1 cellular context compared by ENCODE assay signal in the genomic region with DNA sequence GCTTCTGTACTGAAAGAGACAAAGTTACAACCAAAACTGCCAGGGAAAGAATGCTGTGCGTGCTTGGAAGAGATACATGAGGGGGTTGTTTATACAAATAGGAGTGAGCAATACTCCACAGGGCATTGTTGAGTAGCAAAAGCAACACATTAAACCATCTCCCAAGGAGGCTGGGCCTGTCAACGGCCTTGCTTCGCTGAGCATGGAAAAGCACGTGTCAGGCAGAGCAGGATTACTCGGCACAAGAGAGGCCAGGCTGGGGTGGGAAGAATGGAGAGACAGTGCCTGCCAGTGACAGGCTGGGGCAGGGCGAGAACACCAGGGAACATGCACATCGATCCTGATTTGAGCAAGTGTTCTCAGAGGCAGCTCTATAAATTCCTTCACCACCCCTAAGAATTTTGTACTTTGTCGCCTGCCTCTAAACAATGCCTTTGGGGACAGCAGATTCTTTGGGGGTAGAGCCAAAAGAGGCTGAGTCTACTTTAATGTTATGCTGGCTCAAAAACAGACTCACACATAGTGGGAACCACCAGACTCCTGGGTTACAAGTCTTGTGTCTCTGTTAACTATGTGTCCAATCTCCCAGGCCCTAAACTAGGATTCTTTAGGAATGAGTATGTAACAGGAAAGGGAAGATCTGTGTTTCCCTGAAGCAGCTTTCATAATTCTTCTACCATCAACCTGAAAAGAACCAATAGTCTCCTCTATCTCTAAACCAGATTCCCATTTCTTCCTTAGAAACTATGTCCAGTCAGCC.
TF ChIP-seq lines count a peak whose summit lies in the region.

No MANE protein-coding gene starts in this region.

TF ChIP-seq in GM23338, 12 proteins besides CTCF, POLR2A, EP300 and RAD21 (continued from another document):
- TF ChIP-seq, protein P1, sequence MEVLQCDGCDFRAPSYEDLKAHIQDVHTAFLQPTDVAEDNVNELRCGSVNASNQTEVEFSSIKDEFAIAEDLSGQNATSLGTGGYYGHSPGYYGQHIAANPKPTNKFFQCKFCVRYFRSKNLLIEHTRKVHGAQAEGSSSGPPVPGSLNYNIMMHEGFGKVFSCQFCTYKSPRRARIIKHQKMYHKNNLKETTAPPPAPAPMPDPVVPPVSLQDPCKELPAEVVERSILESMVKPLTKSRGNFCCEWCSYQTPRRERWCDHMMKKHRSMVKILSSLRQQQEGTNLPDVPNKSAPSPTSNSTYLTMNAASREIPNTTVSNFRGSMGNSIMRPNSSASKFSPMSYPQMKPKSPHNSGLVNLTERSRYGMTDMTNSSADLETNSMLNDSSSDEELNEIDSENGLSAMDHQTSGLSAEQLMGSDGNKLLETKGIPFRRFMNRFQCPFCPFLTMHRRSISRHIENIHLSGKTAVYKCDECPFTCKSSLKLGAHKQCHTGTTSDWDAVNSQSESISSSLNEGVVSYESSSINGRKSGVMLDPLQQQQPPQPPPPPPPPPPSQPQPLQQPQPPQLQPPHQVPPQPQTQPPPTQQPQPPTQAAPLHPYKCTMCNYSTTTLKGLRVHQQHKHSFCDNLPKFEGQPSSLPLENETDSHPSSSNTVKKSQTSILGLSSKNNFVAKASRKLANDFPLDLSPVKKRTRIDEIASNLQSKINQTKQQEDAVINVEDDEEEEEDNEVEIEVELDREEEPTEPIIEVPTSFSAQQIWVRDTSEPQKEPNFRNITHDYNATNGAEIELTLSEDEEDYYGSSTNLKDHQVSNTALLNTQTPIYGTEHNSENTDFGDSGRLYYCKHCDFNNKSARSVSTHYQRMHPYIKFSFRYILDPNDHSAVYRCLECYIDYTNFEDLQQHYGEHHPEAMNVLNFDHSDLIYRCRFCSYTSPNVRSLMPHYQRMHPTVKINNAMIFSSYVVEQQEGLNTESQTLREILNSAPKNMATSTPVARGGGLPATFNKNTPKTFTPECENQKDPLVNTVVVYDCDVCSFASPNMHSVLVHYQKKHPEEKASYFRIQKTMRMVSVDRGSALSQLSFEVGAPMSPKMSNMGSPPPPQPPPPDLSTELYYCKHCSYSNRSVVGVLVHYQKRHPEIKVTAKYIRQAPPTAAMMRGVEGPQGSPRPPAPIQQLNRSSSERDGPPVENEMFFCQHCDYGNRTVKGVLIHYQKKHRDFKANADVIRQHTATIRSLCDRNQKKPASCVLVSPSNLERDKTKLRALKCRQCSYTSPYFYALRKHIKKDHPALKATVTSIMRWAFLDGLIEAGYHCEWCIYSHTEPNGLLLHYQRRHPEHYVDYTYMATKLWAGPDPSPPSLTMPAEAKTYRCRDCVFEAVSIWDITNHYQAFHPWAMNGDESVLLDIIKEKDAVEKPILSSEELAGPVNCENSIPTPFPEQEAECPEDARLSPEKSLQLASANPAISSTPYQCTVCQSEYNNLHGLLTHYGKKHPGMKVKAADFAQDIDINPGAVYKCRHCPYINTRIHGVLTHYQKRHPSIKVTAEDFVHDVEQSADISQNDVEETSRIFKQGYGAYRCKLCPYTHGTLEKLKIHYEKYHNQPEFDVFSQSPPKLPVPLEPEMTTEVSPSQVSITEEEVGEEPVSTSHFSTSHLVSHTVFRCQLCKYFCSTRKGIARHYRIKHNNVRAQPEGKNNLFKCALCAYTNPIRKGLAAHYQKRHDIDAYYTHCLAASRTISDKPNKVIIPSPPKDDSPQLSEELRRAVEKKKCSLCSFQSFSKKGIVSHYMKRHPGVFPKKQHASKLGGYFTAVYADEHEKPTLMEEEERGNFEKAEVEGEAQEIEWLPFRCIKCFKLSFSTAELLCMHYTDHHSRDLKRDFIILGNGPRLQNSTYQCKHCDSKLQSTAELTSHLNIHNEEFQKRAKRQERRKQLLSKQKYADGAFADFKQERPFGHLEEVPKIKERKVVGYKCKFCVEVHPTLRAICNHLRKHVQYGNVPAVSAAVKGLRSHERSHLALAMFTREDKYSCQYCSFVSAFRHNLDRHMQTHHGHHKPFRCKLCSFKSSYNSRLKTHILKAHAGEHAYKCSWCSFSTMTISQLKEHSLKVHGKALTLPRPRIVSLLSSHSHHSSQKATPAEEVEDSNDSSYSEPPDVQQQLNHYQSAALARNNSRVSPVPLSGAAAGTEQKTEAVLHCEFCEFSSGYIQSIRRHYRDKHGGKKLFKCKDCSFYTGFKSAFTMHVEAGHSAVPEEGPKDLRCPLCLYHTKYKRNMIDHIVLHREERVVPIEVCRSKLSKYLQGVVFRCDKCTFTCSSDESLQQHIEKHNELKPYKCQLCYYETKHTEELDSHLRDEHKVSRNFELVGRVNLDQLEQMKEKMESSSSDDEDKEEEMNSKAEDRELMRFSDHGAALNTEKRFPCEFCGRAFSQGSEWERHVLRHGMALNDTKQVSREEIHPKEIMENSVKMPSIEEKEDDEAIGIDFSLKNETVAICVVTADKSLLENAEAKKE (CRISPR knock-in tag; IDR thresholded peaks at IDR 0.05): no peak
- TF ChIP-seq POLR2AphosphoS5 (IDR thresholded peaks at IDR 0.05; ENCODE audit: low read depth): no peak
- no peak for TF ChIP-seq ZNF331 (CRISPR knock-in tag; IDR thresholded peaks at IDR 0.05; ENCODE audit: low read depth)
